ENCODE assay signal across 15 cellular contexts in the genomic region with DNA sequence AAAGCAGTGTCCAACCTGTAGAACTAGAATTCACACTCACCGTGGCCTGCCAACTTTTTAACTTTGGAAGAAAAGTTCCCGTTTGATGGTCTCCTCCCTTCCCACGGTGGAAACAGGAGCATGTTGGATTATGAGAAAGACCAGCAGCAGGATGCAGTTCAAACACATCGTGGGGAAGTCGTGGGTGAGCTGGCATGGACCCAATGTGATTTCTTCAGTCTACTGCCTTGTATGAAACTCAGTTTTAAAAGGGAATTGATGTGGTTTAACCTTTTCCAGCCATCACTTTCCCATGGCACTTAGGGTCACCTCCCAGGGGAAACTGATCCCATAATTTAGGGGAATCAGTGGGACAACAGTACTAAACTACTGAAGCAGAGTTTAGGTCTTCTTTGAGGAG.
"Had no signal": no experiment of that assay in that cellular context is flagged by ENCODE, and none has a peak within 500 bp of the region (broad histone marks: within the 10 kb centered on the region; RNA-seq: fewer than 3 reads in every experiment).

No MANE protein-coding gene starts in this region.

- H3K4me1 ChIP-seq: colonic mucosa, esophagus squamous epithelium, transverse colon had no signal

- H3K27ac ChIP-seq: colonic mucosa, esophagus squamous epithelium, testis, transverse colon had no signal

- H3K36me3 ChIP-seq: colonic mucosa, esophagus squamous epithelium, transverse colon had no signal

- H3K4me3 ChIP-seq: colonic mucosa, esophagus squamous epithelium, mucosa of descending colon, testis, transverse colon had no signal

- DNase-seq: cerebellar nuclear complex; colonic mucosa; dermis blood vessel endothelial cell; esophagus squamous epithelium; foreskin fibroblast; kidney; left colon; mammary epithelial cell; mucosa of descending colon; naive thymus-derived CD8-positive, alpha-beta T cell; posterior cingulate gyrus; right cardiac atrium; stimulated activated CD4-positive, alpha-beta T cell treated with anti-CD3 and anti-CD28 coated beads, Interleukin-4, amount 100 ng/mL, for 24 hours; testis; transverse colon had no signal

- H3K27me3 ChIP-seq: colonic mucosa, esophagus squamous epithelium, testis, transverse colon had no signal

- H3K9me3 ChIP-seq: colonic mucosa, esophagus squamous epithelium, mucosa of descending colon, testis, transverse colon had no signal
